Comparison of ENCODE assay signal across 1 cellular context in genomic region chr10:11887381-11888227, GRCh38.
TF ChIP-seq lines count a peak whose summit lies in the region.

No MANE protein-coding gene starts in this region.

TF ChIP-seq in GM12878, 131 proteins besides CTCF, POLR2A, EP300 and RAD21:
- TF ChIP-seq ZNF274 (IDR thresholded peaks at IDR 0.05; ENCODE audit: insufficient read depth, insufficient read length) (no peak), TARDBP (IDR thresholded peaks at IDR 0.05; ENCODE audit: borderline replicate concordance) (no peak), TBL1XR1 (IDR thresholded peaks at IDR 0.05; ENCODE audit: low read depth, low read length) (no peak), RFX5 (IDR thresholded peaks at IDR 0.05; ENCODE audit: low read depth, low read length) (no peak), CREB1 (IDR thresholded peaks at IDR 0.05; ENCODE audit: low read depth) (no peak), BMI1 (IDR thresholded peaks at IDR 0.05; ENCODE audit: borderline replicate concordance) (no peak), CEBPB (IDR thresholded peaks at IDR 0.05; ENCODE audit: borderline replicate concordance in 1 of 2, low read depth in 2 of 2, low read length in 2 of 2) (no peak), SREBF2 (IDR thresholded peaks at IDR 0.05; ENCODE audit: low read length) (no peak)
